Comparison of ENCODE assay signal across 1 cellular context in genomic region chr2:208358758-208359631, GRCh38.
TF ChIP-seq lines count a peak whose summit lies in the region.

No MANE protein-coding gene starts in this region.

TF ChIP-seq in K562, 482 proteins besides CTCF, POLR2A, EP300 and RAD21 (continued from another document):
- TF ChIP-seq UBTF (IDR thresholded peaks at IDR 0.05; ENCODE audit: borderline replicate concordance in 1 of 2, low read depth in 2 of 2, low read length in 2 of 2) (no peak), HINFP (tag; conservative IDR thresholded peaks at IDR 0.05; ENCODE audit: low read depth) (no peak), POLR2AphosphoS5 (IDR thresholded peaks at IDR 0.05; ENCODE audit: control insufficient read depth, insufficient read depth, low read depth, low read length) (0 out of 2 replicates have a peak, but pooled peaks have one; percentile 11), SMARCB1 (IDR thresholded peaks at IDR 0.05; ENCODE audit: insufficient read length, low read depth) (no peak)
TF ChIP-seq in K562: peak in this region for 2.
